Comparison of ENCODE assay signal across 20 cellular contexts in the genomic region with DNA sequence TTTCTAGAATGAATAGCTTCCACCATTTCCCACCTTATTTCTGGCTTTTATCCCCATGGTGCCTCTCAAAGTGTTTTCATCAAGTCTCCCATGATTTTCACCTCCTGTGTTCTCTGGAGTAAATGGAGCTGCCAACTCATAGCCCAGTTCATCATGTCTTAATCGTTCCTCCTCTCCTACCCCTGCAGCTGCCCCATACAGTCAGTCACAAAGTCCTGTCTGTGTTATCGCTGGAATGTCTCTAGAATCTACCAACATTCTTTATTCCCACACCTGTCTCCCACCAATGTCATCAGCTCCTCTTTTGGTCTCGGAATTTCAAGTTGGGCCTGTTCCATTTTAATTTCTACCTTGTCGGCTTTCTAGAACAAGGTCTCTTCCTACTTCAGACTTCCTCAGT.
A peak's percentile ranks its signal among the peaks of the same experiment; 100 is the strongest.
DNase-seq lines count a peak whose midpoint lies in the region; ATAC-seq and TF ChIP-seq lines count a peak whose summit lies in the region.
"Had no signal": no experiment of that assay in that cellular context is flagged by ENCODE, and none has a peak within 500 bp of the region (broad histone marks: within the 10 kb centered on the region; RNA-seq: fewer than 3 reads in every experiment).

No MANE protein-coding gene starts in this region.

- intact Hi-C loops in Right ventricle myocardium superior (cut with DNase I) = no loop called here

- TF ChIP-seq CTCF in cardiac muscle cell (IDR thresholded peaks at IDR 0.05; ENCODE audit: low read depth, low read length) = no peak
- TF ChIP-seq CTCF in type B pancreatic cell (conservative IDR thresholded peaks at IDR 0.05) = no peak

- no peak overlapping the region for H3K4me3 ChIP-seq in cardiac muscle cell
- H3K4me3 ChIP-seq in mesodermal cell (ENCODE audit: extremely low read depth, insufficient read depth, low read length, poor library complexity, severe bottlenecking) = no peak overlapping the region
- H3K4me3 ChIP-seq: BLaER1 treated with 17β-estradiol and CSF1 and Interleukin-3, amounts not matched to agents 10 nM and 100 nM; GM23248; Peyer's patch had no signal

- H3K4me1 ChIP-seq in cardiac muscle cell (ENCODE audit: low read depth) (peaks cover 36% of the 10 kb centered on the region), mesodermal cell (ENCODE audit: control insufficient read depth, insufficient read depth, low read length, poor library complexity, severe bottlenecking) (peaks cover 11% of the 10 kb centered on the region)
- H3K4me1 ChIP-seq: Peyer's patch had no signal

- no peaks in the 10 kb centered on the region for H3K27me3 ChIP-seq in cardiac muscle cell
- H3K27me3 ChIP-seq: BLaER1 treated with 17β-estradiol and CSF1 and Interleukin-3, amounts not matched to agents 10 nM and 100 nM; Peyer's patch had no signal

- no peaks in the 10 kb centered on the region for H3K27me3 Mint-ChIP-seq in activated T-helper 17 cell treated with anti-CD3 and anti-CD28 coated beads, Interleukin-2, amount 50 U/mL, for 72 hours
- no peaks in the 10 kb centered on the region for H3K27me3 Mint-ChIP-seq in type B pancreatic cell
- no peaks in the 10 kb centered on the region for H3K27me3 Mint-ChIP-seq in stimulated activated naive CD8-positive, alpha-beta T cell treated with anti-CD3 and anti-CD28 coated beads, Interleukin-15, amount 100 ng/mL, for 72 hours
- H3K27me3 Mint-ChIP-seq: CD8-positive, alpha-beta memory T cell had no signal

- H3K36me3 Mint-ChIP-seq in activated T-helper 17 cell treated with anti-CD3 and anti-CD28 coated beads, Interleukin-2, amount 50 U/mL, for 72 hours (ENCODE audit: low read depth) = peaks cover 75% of the 10 kb centered on the region
- H3K36me3 Mint-ChIP-seq in type B pancreatic cell = peaks cover 34% of the 10 kb centered on the region

- H3K4me1 Mint-ChIP-seq in activated T-helper 17 cell treated with anti-CD3 and anti-CD28 coated beads, Interleukin-2, amount 50 U/mL, for 72 hours = peaks cover 21% of the 10 kb centered on the region
- H3K4me1 Mint-ChIP-seq in type B pancreatic cell (ENCODE audit: unreplicated experiment) = peaks cover 21% of the 10 kb centered on the region
- peaks cover 30% of the 10 kb centered on the region for H3K4me1 Mint-ChIP-seq in stimulated activated naive CD8-positive, alpha-beta T cell treated with anti-CD3 and anti-CD28 coated beads, Interleukin-15, amount 100 ng/mL, for 72 hours

- H3K9me3 ChIP-seq in cardiac muscle cell (ENCODE audit: low read depth) (no peaks in the 10 kb centered on the region), mesodermal cell (ENCODE audit: control insufficient read depth, low read length) (no peaks in the 10 kb centered on the region)
- H3K9me3 ChIP-seq: BLaER1 treated with 17β-estradiol and CSF1 and Interleukin-3, amounts not matched to agents 10 nM and 100 nM; Peyer's patch had no signal

- H3K27ac ChIP-seq in cardiac muscle cell = peak overlapping the region; percentile 64
- peak overlapping the region; percentile 53 for H3K27ac ChIP-seq in mesodermal cell (ENCODE audit: low read depth, low read length, severe bottlenecking)
- H3K27ac ChIP-seq: BLaER1 treated with 17β-estradiol and CSF1 and Interleukin-3, amounts not matched to agents 10 nM and 100 nM; GM23248; Peyer's patch had no signal

- WGBS in mesodermal cell (ENCODE audit: insufficient coverage in 2 of 2), 2 experiments = 91 to 93% methylated on average over 2 to 4 of the region's 4 CpGs

- H3K27ac Mint-ChIP-seq in activated T-helper 17 cell treated with anti-CD3 and anti-CD28 coated beads, Interleukin-2, amount 50 U/mL, for 72 hours = peak overlapping the region; percentile 42
- H3K27ac Mint-ChIP-seq in type B pancreatic cell = peak overlapping the region; percentile 43
- H3K27ac Mint-ChIP-seq in stimulated activated naive CD8-positive, alpha-beta T cell treated with anti-CD3 and anti-CD28 coated beads, Interleukin-15, amount 100 ng/mL, for 72 hours = peak overlapping the region in 1 of 2 donors; percentile 4

- ATAC-seq in Right ventricle myocardium superior (ENCODE audit: poor library complexity) (no peak), GM21528 (IDR thresholded peaks at IDR 0.05; ENCODE audit: low FRiP score, unreplicated experiment) (no peak)
- ATAC-seq in activated T-helper 17 cell treated with anti-CD3 and anti-CD28 coated beads, Interleukin-2, amount 50 U/mL, for 72 hours (replicated peaks) = no peak
- no peak for ATAC-seq in stimulated activated naive CD8-positive, alpha-beta T cell treated with anti-CD3 and anti-CD28 coated beads, Interleukin-15, amount 100 ng/mL, for 72 hours
- ATAC-seq: HCT116 had no signal

- DNase-seq in cardiac muscle cell (ENCODE audit: low read depth in 1 of 2, low spot score in 1 of 2) (no peak), Right ventricle myocardium superior (no peak), type B pancreatic cell (ENCODE audit: extremely low spot score, unreplicated experiment) (no peak), COR-L47 (lab: John Stamatoyannopoulos, UW) (no peak)
- no peak for DNase-seq in stimulated activated naive CD8-positive, alpha-beta T cell treated with anti-CD3 and anti-CD28 coated beads, Interleukin-15, amount 100 ng/mL, for 72 hours
- DNase-seq: CD8-positive, alpha-beta memory T cell; DMS79 treated with DMSO at 0.1 percent for 48 hours; GM23248; NCI-H1105; NCI-H2081; NCI-H2171 treated with DMSO at 0.1 percent for 48 hours; NCI-H446 treated with DMSO at 0.1 percent for 48 hours; NCI-H748 treated with DMSO at 0.1 percent for 48 hours; NK-92 treated with Interleukin-12 subunit alpha and Interleukin-12 subunit beta, amount 100 ng/mL, for 24 hours; Peyer's patch had no signal

- H3K9me3 Mint-ChIP-seq in activated T-helper 17 cell treated with anti-CD3 and anti-CD28 coated beads, Interleukin-2, amount 50 U/mL, for 72 hours = no peaks in the 10 kb centered on the region
- H3K9me3 Mint-ChIP-seq in type B pancreatic cell = no peaks in the 10 kb centered on the region
- H3K9me3 Mint-ChIP-seq in stimulated activated naive CD8-positive, alpha-beta T cell treated with anti-CD3 and anti-CD28 coated beads, Interleukin-15, amount 100 ng/mL, for 72 hours = no peaks in the 10 kb centered on the region
- H3K9me3 Mint-ChIP-seq: CD8-positive, alpha-beta memory T cell had no signal

- H3K36me3 ChIP-seq in cardiac muscle cell (peaks cover 9% of the 10 kb centered on the region), mesodermal cell (ENCODE audit: control insufficient read depth, insufficient read depth, low read length) (peaks cover 53% of the 10 kb centered on the region)

- no peak overlapping the region for H3K4me3 Mint-ChIP-seq in activated T-helper 17 cell treated with anti-CD3 and anti-CD28 coated beads, Interleukin-2, amount 50 U/mL, for 72 hours
- H3K4me3 Mint-ChIP-seq in type B pancreatic cell = no peak overlapping the region
- no peak overlapping the region for H3K4me3 Mint-ChIP-seq in stimulated activated naive CD8-positive, alpha-beta T cell treated with anti-CD3 and anti-CD28 coated beads, Interleukin-15, amount 100 ng/mL, for 72 hours
- H3K4me3 Mint-ChIP-seq: CD8-positive, alpha-beta memory T cell had no signal
